Comparison of ENCODE assay signal across 2 cellular contexts in the genomic region with DNA sequence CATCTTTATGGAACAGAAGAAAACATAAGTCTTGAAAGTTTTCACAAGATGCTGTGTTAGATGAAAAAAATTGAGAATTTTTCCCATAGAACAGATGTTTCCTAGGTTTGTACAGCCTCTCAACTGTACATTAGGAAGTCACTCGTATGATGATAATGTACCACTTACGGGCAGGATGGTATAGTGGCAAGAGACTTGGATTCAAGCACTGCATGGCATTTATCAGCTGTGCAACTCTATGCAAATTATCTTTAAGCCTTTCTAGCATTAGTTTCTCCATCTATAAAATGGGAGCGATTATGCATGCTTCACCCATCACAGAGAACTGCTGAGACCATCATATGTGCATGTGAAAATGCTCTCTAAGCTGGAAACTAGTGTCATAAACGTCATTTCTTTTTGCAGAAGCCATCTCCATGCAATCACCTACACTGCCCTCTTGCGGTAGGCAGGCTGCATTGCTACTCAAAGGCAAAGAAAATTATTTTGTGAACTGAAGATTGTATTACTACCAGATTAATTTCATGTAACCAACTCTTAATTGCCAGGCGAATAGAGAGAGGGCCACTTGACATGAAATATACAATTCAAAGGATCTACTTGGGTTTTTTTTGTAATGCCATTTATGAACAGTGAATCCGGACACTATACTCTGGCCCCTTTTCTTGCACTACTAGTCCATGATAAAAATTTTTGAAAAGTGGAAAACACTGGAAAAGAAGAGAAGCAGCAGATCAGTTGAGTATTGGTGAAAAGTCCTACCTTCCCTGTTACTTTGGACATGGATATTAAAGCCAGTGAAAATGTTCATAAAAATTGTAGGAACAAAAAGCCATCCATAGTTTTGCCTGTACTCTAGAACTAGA.
TF ChIP-seq lines count a peak whose summit lies in the region.

No MANE protein-coding gene starts in this region.

TF ChIP-seq in GM12891, 5 proteins besides CTCF, POLR2A, EP300 and RAD21 (continued from another document):
- TF ChIP-seq SPI1 (IDR thresholded peaks at IDR 0.05; ENCODE audit: low read depth, low read length), result no peak

TF ChIP-seq in neural cell, 6 proteins besides CTCF, POLR2A, EP300 and RAD21:
- TF ChIP-seq, protein P1, sequence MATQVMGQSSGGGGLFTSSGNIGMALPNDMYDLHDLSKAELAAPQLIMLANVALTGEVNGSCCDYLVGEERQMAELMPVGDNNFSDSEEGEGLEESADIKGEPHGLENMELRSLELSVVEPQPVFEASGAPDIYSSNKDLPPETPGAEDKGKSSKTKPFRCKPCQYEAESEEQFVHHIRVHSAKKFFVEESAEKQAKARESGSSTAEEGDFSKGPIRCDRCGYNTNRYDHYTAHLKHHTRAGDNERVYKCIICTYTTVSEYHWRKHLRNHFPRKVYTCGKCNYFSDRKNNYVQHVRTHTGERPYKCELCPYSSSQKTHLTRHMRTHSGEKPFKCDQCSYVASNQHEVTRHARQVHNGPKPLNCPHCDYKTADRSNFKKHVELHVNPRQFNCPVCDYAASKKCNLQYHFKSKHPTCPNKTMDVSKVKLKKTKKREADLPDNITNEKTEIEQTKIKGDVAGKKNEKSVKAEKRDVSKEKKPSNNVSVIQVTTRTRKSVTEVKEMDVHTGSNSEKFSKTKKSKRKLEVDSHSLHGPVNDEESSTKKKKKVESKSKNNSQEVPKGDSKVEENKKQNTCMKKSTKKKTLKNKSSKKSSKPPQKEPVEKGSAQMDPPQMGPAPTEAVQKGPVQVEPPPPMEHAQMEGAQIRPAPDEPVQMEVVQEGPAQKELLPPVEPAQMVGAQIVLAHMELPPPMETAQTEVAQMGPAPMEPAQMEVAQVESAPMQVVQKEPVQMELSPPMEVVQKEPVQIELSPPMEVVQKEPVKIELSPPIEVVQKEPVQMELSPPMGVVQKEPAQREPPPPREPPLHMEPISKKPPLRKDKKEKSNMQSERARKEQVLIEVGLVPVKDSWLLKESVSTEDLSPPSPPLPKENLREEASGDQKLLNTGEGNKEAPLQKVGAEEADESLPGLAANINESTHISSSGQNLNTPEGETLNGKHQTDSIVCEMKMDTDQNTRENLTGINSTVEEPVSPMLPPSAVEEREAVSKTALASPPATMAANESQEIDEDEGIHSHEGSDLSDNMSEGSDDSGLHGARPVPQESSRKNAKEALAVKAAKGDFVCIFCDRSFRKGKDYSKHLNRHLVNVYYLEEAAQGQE (IDR thresholded peaks at IDR 0.05; ENCODE audit: borderline replicate concordance), result no peak
- TF ChIP-seq SMC3 (conservative IDR thresholded peaks at IDR 0.05; ENCODE audit: poor library complexity) (peak; percentile 79), MXI1 (conservative IDR thresholded peaks at IDR 0.05; ENCODE audit: poor library complexity, severe bottlenecking) (no peak), POLR2AphosphoS5 (IDR thresholded peaks at IDR 0.05) (no peak), TAF1 (IDR thresholded peaks at IDR 0.05; ENCODE audit: low read depth) (no peak)
